9 cellular contexts compared by ENCODE assay signal in the genomic region with DNA sequence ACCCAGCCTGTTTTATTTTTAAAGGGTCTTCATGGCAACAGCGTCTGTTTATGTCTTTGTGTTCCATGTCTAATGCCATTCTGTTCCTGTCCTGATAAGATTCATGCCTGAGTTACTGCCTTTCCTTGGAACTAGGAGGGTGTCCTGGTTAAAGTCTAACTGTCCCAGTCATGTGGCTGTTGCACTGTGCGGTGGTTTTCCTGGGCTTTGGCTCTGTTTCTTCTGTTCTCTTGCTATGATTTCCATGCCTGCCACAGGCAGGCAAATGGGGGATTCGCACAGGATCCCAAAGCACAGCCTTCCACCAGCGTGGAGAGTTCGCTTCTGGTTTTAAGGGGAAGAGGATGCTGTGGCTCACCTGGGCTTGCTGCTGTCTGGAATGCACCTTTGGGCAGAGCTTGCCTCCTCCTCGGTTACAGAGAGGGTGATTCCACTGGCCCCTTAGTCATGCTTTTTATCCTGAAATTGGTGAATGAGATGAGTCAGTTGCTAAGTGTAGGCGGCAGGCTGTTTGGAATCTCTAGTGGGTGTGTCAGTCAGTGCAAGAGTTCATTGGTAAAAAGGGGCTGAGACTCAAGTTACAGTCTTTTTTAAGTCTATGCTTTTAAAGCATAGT.
A peak's percentile ranks its signal among the peaks of the same experiment; 100 is the strongest.
DNase-seq lines count a peak whose midpoint lies in the region; ATAC-seq, FAIRE-seq and TF ChIP-seq lines count a peak whose summit lies in the region.
"Had no signal": no experiment of that assay in that cellular context is flagged by ENCODE, and none has a peak within 500 bp of the region (broad histone marks: within the 10 kb centered on the region; RNA-seq: fewer than 3 reads in every experiment).

No MANE protein-coding gene starts in this region.

- peak overlapping the region; percentile 57 to 86 for H3K27ac ChIP-seq in lung (ENCODE audit: low read depth in 1 of 2, low read length in 1 of 2)

- H3K36me3 ChIP-seq in lung (ENCODE audit: control insufficient read depth in 2 of 2, insufficient read depth in 2 of 2, low read length in 2 of 2), result peaks cover 3 to 5% of the 10 kb centered on the region in 2 donors

- no peak for FAIRE-seq in GM19239 (lab: Jason Lieb, UNC)

- ATAC-seq in lung (ENCODE audit: insufficient read depth, low FRiP score), result peak; percentile 82
- ATAC-seq: naive thymus-derived CD4-positive, alpha-beta T cell had no signal

- DNase-seq in EH (ENCODE audit: low read depth), result peak; percentile 91
- peak; percentile 12 for DNase-seq in NCI-H2227 (lab: John Stamatoyannopoulos, UW; ENCODE audit: unreplicated experiment)
- DNase-seq in dermis blood vessel endothelial cell, result peak; percentile 77
- DNase-seq in lung (ENCODE audit: low spot score), result peak; percentile 38
- DNase-seq in AML-193 (lab: John Stamatoyannopoulos, UW), result no peak
- no peak for DNase-seq in G401 (ENCODE audit: low spot score)
- DNase-seq in GM19239 (ENCODE audit: insufficient read length, low spot score), result no peak
- DNase-seq in putamen (ENCODE audit: low spot score), result no peak

- TF ChIP-seq CTCF in lung (IDR thresholded peaks at IDR 0.05; ENCODE audit: control extremely low read depth, extremely low read depth), result no peak

- no peaks in the 10 kb centered on the region for H3K27me3 ChIP-seq in lung (ENCODE audit: control insufficient read depth, insufficient read depth)

- 52 to 75% methylated on average over 7 of the region's 7 CpGs for WGBS in lung, 2 donors

- H3K4me1 ChIP-seq in lung (ENCODE audit: control insufficient read depth in 2 of 2, insufficient read depth in 2 of 2, low read length in 2 of 2), result peaks cover 8 to 14% of the 10 kb centered on the region in 2 donors

- in situ Hi-C loops in G401 (cut with HindIII; ENCODE audit: low sequenced_read_pairs), result no loop called here

- H3K4me3 ChIP-seq in lung, result no peak overlapping the region

- H3K9me3 ChIP-seq in lung (ENCODE audit: control insufficient read depth in 2 of 2, insufficient read depth in 1 of 2, low read length in 1 of 2), result no peaks in the 10 kb centered on the region

Comparison
In these comparisons a context has a peak if more than half of its experiments do, and no peak if none do; other contexts are left out.
1. DNase-seq: peak in EH (single experiment), NCI-H2227 (single experiment), dermis blood vessel endothelial cell (single experiment) and lung (single experiment); none in AML-193 (0 of 2), G401 (single experiment), GM19239 (single experiment) and putamen (single experiment).